ENCODE assay signal across 26 cellular contexts in genomic region chr22:19001204-19001603, GRCh38.
DNase-seq lines count a peak whose midpoint lies in the region; ATAC-seq, FAIRE-seq and TF ChIP-seq lines count a peak whose summit lies in the region.
"Had no signal": no experiment of that assay in that cellular context is flagged by ENCODE, and none has a peak within 500 bp of the region (broad histone marks: within the 10 kb centered on the region; RNA-seq: fewer than 3 reads in every experiment).

No MANE protein-coding gene starts in this region.

- CTCF ChIA-PET in activated CD8-positive, alpha-beta memory T cell treated with anti-CD3 and anti-CD28 coated beads, Interleukin-2, amount 10 ng/mL, durations not matched to agents 7 days and 5 days (lab: Charles Lee), result no interaction called here
- CTCF ChIA-PET in K562 (lab: Yijun Ruan, JAX; ENCODE audit: low intra/inter-chr PET ratio), result interaction anchor here (0.7 kb wide), 1 partner anchor 13 kb away, joined by 3 read pairs; no protein-coding TSS in a partner anchor

- H3K36me3 ChIP-seq in K562 (ENCODE audit: control insufficient read depth, insufficient read depth, low read length), result no peaks in the 10 kb centered on the region
- H3K36me3 ChIP-seq: BE2C, BLaER1 had no signal

- peaks cover 64% of the 10 kb centered on the region for H3K27me3 Mint-ChIP-seq in activated CD8-positive, alpha-beta memory T cell treated with anti-CD3 and anti-CD28 coated beads, Interleukin-2, amount 10 ng/mL, durations not matched to agents 7 days and 5 days

- TF ChIP-seq POLR2A in K562 (conservative IDR thresholded peaks at IDR 0.05), result no peak

- in situ Hi-C loops in K562 (cut with MboI), result no loop called here

- H3K4me3 Mint-ChIP-seq in activated CD8-positive, alpha-beta memory T cell treated with anti-CD3 and anti-CD28 coated beads, Interleukin-2, amount 10 ng/mL, durations not matched to agents 7 days and 5 days, result no peak overlapping the region
- H3K4me3 Mint-ChIP-seq: CD14-positive monocyte; CD4-positive, alpha-beta memory T cell; CD4-positive, CD25-positive, alpha-beta regulatory T cell; CD8-positive, alpha-beta memory T cell had no signal

- WGBS in K562 (ENCODE audit: insufficient coverage, low coverage, missing lambda C conversion rate), result 1% methylated on average over 2 of the region's 2 CpGs

- H3K27me3 ChIP-seq in K562 (ENCODE audit: control insufficient read depth in 2 of 2, insufficient read depth in 2 of 2, low read length in 2 of 2), result peaks cover 56 to 61% of the 10 kb centered on the region in 2 experiments
- H3K27me3 ChIP-seq: BE2C, BLaER1 had no signal

- no peak for ATAC-seq in activated CD8-positive, alpha-beta memory T cell treated with anti-CD3 and anti-CD28 coated beads, Interleukin-2, amount 10 ng/mL, durations not matched to agents 7 days and 5 days
- no peak for ATAC-seq in K562
- no peak for ATAC-seq in left lobe of liver
- ATAC-seq: GM12878 had no signal

- no peaks in the 10 kb centered on the region for H3K4me1 Mint-ChIP-seq in activated CD8-positive, alpha-beta memory T cell treated with anti-CD3 and anti-CD28 coated beads, Interleukin-2, amount 10 ng/mL, durations not matched to agents 7 days and 5 days
- H3K4me1 Mint-ChIP-seq: CD4-positive, alpha-beta memory T cell; CD4-positive, CD25-positive, alpha-beta regulatory T cell; CD8-positive, alpha-beta memory T cell had no signal

- BruUV-seq in K562 (replicated peaks; lab: Mats Ljungman, UMichigan), result no TSS peak

- H3K27ac Mint-ChIP-seq in activated CD8-positive, alpha-beta memory T cell treated with anti-CD3 and anti-CD28 coated beads, Interleukin-2, amount 10 ng/mL, durations not matched to agents 7 days and 5 days, result no peak overlapping the region
- H3K27ac Mint-ChIP-seq: CD14-positive monocyte; CD4-positive, alpha-beta memory T cell; CD4-positive, CD25-positive, alpha-beta regulatory T cell; CD8-positive, alpha-beta memory T cell had no signal

- H3K79me2 ChIP-seq in K562 (ENCODE audit: control insufficient read depth, insufficient read depth, low read length), result no peaks in the 10 kb centered on the region

- H3K4me1 ChIP-seq in K562 (replicated peaks in 1 of 2; ENCODE audit: control insufficient read depth in 2 of 2, insufficient read depth in 2 of 2, low read length in 2 of 2), result no peaks in the 10 kb centered on the region
- H3K4me1 ChIP-seq: BE2C, BLaER1 had no signal

- intact Hi-C loops in K562 (cut with micrococcal nuclease), result no loop called here

- FAIRE-seq in K562 (lab: Jason Lieb, UNC), result no peak
- FAIRE-seq: GM12878, GM12892, GM18507 had no signal

- H4K20me1 ChIP-seq in K562 (replicated peaks; ENCODE audit: control insufficient read depth, insufficient read depth, low read length), result 0 out of 2 replicates have a peak, but pooled peaks cover 5% of the 10 kb centered on the region
- H4K20me1 ChIP-seq: BLaER1 had no signal

- TF ChIP-seq RAD21 in K562 (CRISPR knock-in tag; conservative IDR thresholded peaks at IDR 0.05 in 1 of 2, IDR thresholded peaks at IDR 0.05 in 1 of 2), result no peak

- no peak overlapping the region for H3K4me2 ChIP-seq in K562 (ENCODE audit: insufficient read depth, low read length)
- H3K4me2 ChIP-seq: BLaER1 had no signal

- no peak overlapping the region for H3K9ac ChIP-seq in K562 (ENCODE audit: insufficient read depth in 1 of 2, low read depth in 2 of 2, low read length in 2 of 2)
- H3K9ac ChIP-seq: BLaER1 had no signal

- no peaks in the 10 kb centered on the region for H3K9me3 Mint-ChIP-seq in activated CD8-positive, alpha-beta memory T cell treated with anti-CD3 and anti-CD28 coated beads, Interleukin-2, amount 10 ng/mL, durations not matched to agents 7 days and 5 days (ENCODE audit: low read depth)

- H3K36me3 Mint-ChIP-seq in activated CD8-positive, alpha-beta memory T cell treated with anti-CD3 and anti-CD28 coated beads, Interleukin-2, amount 10 ng/mL, durations not matched to agents 7 days and 5 days, result no peaks in the 10 kb centered on the region
- H3K36me3 Mint-ChIP-seq: CD14-positive monocyte; CD4-positive, alpha-beta memory T cell; CD4-positive, CD25-positive, alpha-beta regulatory T cell; CD8-positive, alpha-beta memory T cell had no signal

- DNase-seq in activated CD8-positive, alpha-beta memory T cell treated with anti-CD3 and anti-CD28 coated beads, Interleukin-2, amount 10 ng/mL, durations not matched to agents 7 days and 5 days, result peak; percentile 4
- no peak for DNase-seq in activated CD8-positive, alpha-beta memory T cell treated with anti-CD3 and anti-CD28 coated beads, Interleukin-2, amount 50 U/mL, for 4 hours
- DNase-seq in K562 (ENCODE audit: extremely low read depth in 1 of 4, low spot score in 3 of 4) (no peak), left lobe of liver (ENCODE audit: low spot score) (peak; percentile 14), OCI-M1 (lab: John Stamatoyannopoulos, UW) (no peak), NOMO-1 treated with DMSO at 0.1 percent for 48 hours (lab: John Stamatoyannopoulos, UW; ENCODE audit: unreplicated experiment) (no peak)
- DNase-seq: ACHN; BE2C; C1 segment of cervical spinal cord; CD4-positive, alpha-beta memory T cell; CD4-positive, CD25-positive, alpha-beta regulatory T cell; CD8-positive, alpha-beta memory T cell; COR-L47; DMS 273 treated with DMSO at 0.1 percent for 48 hours; DMS153; DMS53; DMS79; DND-41; EL; GDM1 had no signal

- H3K9me1 ChIP-seq in K562 (ENCODE audit: control insufficient read depth, insufficient read depth, low read length), result no peaks in the 10 kb centered on the region

- no peak overlapping the region for H2AFZ ChIP-seq in K562 (ENCODE audit: low read depth, low read length)

- POLR2A ChIA-PET in K562 (lab: Yijun Ruan, JAX), result interaction anchor here (1.2 kb wide), 1 partner anchor 19 kb away, joined by 3 read pairs; no protein-coding TSS in a partner anchor

- no peak overlapping the region for H3K27ac ChIP-seq in K562 (ENCODE audit: extremely low read depth, low read depth, low read length)
- H3K27ac ChIP-seq: 22Rv1, BLaER1 had no signal

- H3K4me3 ChIP-seq in K562, result no peak overlapping the region
- H3K4me3 ChIP-seq: BLaER1, GM12878 had no signal

- TF ChIP-seq EP300 in K562 (IDR thresholded peaks at IDR 0.05; ENCODE audit: low read length), result no peak

- H3K9me3 ChIP-seq in K562 (replicated peaks; ENCODE audit: control insufficient read depth, insufficient read depth, low read depth, low read length), result no peaks in the 10 kb centered on the region
- H3K9me3 ChIP-seq: BE2C, BLaER1 had no signal

- no peak for TF ChIP-seq CTCF in K562 (IDR thresholded peaks at IDR 0.05 in 2 of 3, conservative IDR thresholded peaks at IDR 0.05 in 1 of 3; ENCODE audit: insufficient read depth in 2 of 3, low read depth in 1 of 3, low read length in 3 of 3)

TF ChIP-seq in K562, 482 proteins besides CTCF, POLR2A, EP300 and RAD21:
- TF ChIP-seq HDAC6 (IDR thresholded peaks at IDR 0.05; ENCODE audit: low read depth, low read length) (no peak), E2F3 (CRISPR knock-in tag; IDR thresholded peaks at IDR 0.05) (no peak), ATF7 (IDR thresholded peaks at IDR 0.05) (no peak), PHTF2 (CRISPR knock-in tag; IDR thresholded peaks at IDR 0.05) (no peak), RBM39 (optimal IDR thresholded peaks at IDR 0.05; ENCODE audit: low read depth, low read length) (no peak), ZNF121 (CRISPR knock-in tag; conservative IDR thresholded peaks at IDR 0.05) (peak; percentile 98), THRA (IDR thresholded peaks at IDR 0.05) (no peak), BACH1 (tag; IDR thresholded peaks at IDR 0.05) (no peak)

Comparison
In these comparisons a context has a peak if more than half of its experiments do, and no peak if none do; other contexts are left out.
1. DNase-seq: peak in activated CD8-positive, alpha-beta memory T cell treated with anti-CD3 and anti-CD28 coated beads, Interleukin-2, amount 10 ng/mL, durations not matched to agents 7 days and 5 days (single experiment) and left lobe of liver (single experiment); none in activated CD8-positive, alpha-beta memory T cell treated with anti-CD3 and anti-CD28 coated beads, Interleukin-2, amount 50 U/mL, for 4 hours (single experiment), K562 (0 of 4), OCI-M1 (single experiment) and NOMO-1 treated with DMSO at 0.1 percent for 48 hours (single experiment).